ENCODE assay signal across 19 cellular contexts in the genomic region with DNA sequence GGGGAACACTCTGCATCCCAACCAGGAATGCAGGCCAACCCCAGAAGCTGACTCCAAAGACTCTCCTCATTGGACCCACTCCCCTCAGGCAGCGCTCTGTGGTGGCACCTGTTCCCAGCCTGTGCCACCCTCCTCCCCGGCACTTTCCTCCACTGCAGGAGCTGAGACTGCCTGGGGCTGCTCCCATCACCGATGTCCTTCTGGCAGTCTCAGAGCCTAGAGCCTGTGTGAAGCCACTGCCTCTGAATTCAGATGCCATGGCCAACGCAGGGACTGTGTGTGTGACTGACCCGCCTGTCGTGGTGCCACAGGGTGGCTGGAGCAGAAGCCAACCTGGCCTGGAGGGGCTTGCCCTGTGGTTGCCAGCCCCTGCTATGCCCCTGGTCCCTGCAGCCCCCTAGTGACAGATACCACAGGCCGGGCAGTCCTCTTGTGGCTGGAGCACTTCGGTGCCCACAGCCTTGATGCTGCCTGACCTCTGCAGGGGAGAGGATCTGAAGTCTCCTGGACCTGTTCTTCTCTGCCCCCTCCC. TPM values are rescaled to one million over a fixed set of nuclear protein-coding genes. Genes with fewer than 3 reads are reported as not detected.
DNase-seq lines count a peak whose midpoint lies in the region; ATAC-seq and TF ChIP-seq lines count a peak whose summit lies in the region.
"Had no signal": no experiment of that assay in that cellular context is flagged by ENCODE, and none has a peak within 500 bp of the region (broad histone marks: within the 10 kb centered on the region; RNA-seq: fewer than 3 reads in every experiment).

No MANE protein-coding gene starts in this region.

- no peaks in the 10 kb centered on the region for H3K9me3 ChIP-seq in right cardiac atrium (ENCODE audit: control insufficient read depth, low read length)
- H3K9me3 ChIP-seq: SJCRH30 had no signal

- 96% methylated on average over 8 of the region's 8 CpGs for WGBS in right cardiac atrium

- peaks cover 0 to 2% (median 2%) of the 10 kb centered on the region in 3 donors for H3K27me3 Mint-ChIP-seq in CD14-positive monocyte (ENCODE audit: low read depth in 3 of 3)

- ATAC-seq in right cardiac atrium (no peak), HG02678 (IDR thresholded peaks at IDR 0.05; ENCODE audit: unreplicated experiment) (no peak)

- no peaks in the 10 kb centered on the region for H3K36me3 Mint-ChIP-seq in CD14-positive monocyte

- H3K27me3 ChIP-seq in H7 (ENCODE audit: control insufficient read depth, insufficient read depth, low read length) (no peaks in the 10 kb centered on the region), right cardiac atrium (ENCODE audit: control insufficient read depth, insufficient read depth) (no peaks in the 10 kb centered on the region)
- H3K27me3 ChIP-seq: SJCRH30 had no signal

- no peak overlapping the region for H3K27ac Mint-ChIP-seq in CD14-positive monocyte

- peak; percentile 38 for DNase-seq in CD14-positive monocyte (ENCODE audit: low spot score)
- peak; percentile 50 for DNase-seq in H7
- peak in 2 of 3 donors; percentile 17 to 36 for DNase-seq in right cardiac atrium
- DNase-seq in posterior vena cava (ENCODE audit: low spot score): peak; percentile 68
- DNase-seq in stimulated activated CD4-positive, alpha-beta T cell treated with anti-CD3 and anti-CD28 coated beads, Interleukin-12 subunit alpha, Interleukin-12 subunit beta, amount 100 ng/mL, for 4 hours: no peak
- DNase-seq in activated CD4-positive, alpha-beta T cell treated with anti-CD3 and anti-CD28 coated beads, Interleukin-2, amount 50 U/mL, for 48 hours: no peak
- DNase-seq: ACHN, C1 segment of cervical spinal cord, Karpas-422, NCI-H1048, NCI-H1436, NCI-H1930, NCI-H345, NCI-H524 treated with DMSO at 0.1 percent for 48 hours, SJCRH30 had no signal

- peaks cover under 1% of the 10 kb centered on the region for H3K4me1 ChIP-seq in right cardiac atrium (ENCODE audit: control insufficient read depth, insufficient read depth, low read length)

- intact Hi-C loops in CD14-positive monocyte (cut with micrococcal nuclease): no loop called here
- intact Hi-C loops in right cardiac atrium (cut with DNase I): no loop called here
- intact Hi-C loops in posterior vena cava (cut with DNase I): no loop called here

- peaks cover 0 to 2% (median 0%) of the 10 kb centered on the region in 7 donors for H3K9me3 Mint-ChIP-seq in CD14-positive monocyte

- no peaks in the 10 kb centered on the region for H3K4me1 Mint-ChIP-seq in CD14-positive monocyte

- H3K36me3 ChIP-seq in H7 (replicated peaks; ENCODE audit: control insufficient read depth, insufficient read depth, low read length): no peaks in the 10 kb centered on the region
- H3K36me3 ChIP-seq: SJCRH30 had no signal

- TF ChIP-seq CTCF in CD14-positive monocyte (IDR thresholded peaks at IDR 0.05): no peak

- no peak overlapping the region for H3K27ac ChIP-seq in right cardiac atrium (ENCODE audit: low read length)
- H3K27ac ChIP-seq: SJCRH30 had no signal

- no peak overlapping the region for H3K4me3 Mint-ChIP-seq in CD14-positive monocyte

- no peak overlapping the region for H3K4me3 ChIP-seq in H7 (ENCODE audit: insufficient read depth, low read depth, low read length)
- no peak overlapping the region for H3K4me3 ChIP-seq in right cardiac atrium (ENCODE audit: low read length)
- H3K4me3 ChIP-seq: SJCRH30 had no signal

RNA-seq across cellular contexts. Expression of gene TBX1, which starts 43.2 kb away (rescaled TPM):
- not detected for polyA plus RNA-seq in CD14-positive monocyte
- 6.2 and 6.7 TPM in 2 replicates for total RNA-seq in H7 (2014; rRNA removed; shearing (Covaris generic))
- 1 to 10 TPM in 1 of 4 donors, under 1 TPM in 3; 0.19 to 1.4 (median 0.78) TPM for total RNA-seq in right cardiac atrium
- polyA plus RNA-seq in right cardiac atrium: 0.88 TPM
- total RNA-seq in posterior vena cava: 1 to 10 TPM; 7.5 to 8.1 TPM
- total RNA-seq: MCF 10A, RPMI7951 had no signal
- polyA plus RNA-seq: H1 had no signal

RNA-seq across cellular contexts. Expression of gene GNB1L, which starts 50.9 kb away (rescaled TPM):
- polyA plus RNA-seq in CD14-positive monocyte: 1 to 10 TPM; 4.8 to 6.0 TPM
- total RNA-seq in H7 (2014; rRNA removed; shearing (Covaris generic)): 31.4 and 38.2 TPM in 2 replicates
- 1 to 10 TPM; 2.8 to 4.9 (median 4.0) TPM for total RNA-seq in right cardiac atrium
- polyA plus RNA-seq in right cardiac atrium: 2.1 TPM
- 1 to 10 TPM; 3.6 to 3.9 TPM for total RNA-seq in posterior vena cava

RNA-seq across cellular contexts. Expression of gene RTL10, which starts 50.9 kb away (rescaled TPM):
- 1 to 10 TPM; 1.4 to 1.5 TPM for polyA plus RNA-seq in CD14-positive monocyte
- 12.3 and 12.7 TPM in 2 replicates for total RNA-seq in H7 (2014; rRNA removed; shearing (Covaris generic))
- total RNA-seq in right cardiac atrium: 1 to 10 TPM; 6.8 to 9.9 (median 8.8) TPM
- 5.8 TPM for polyA plus RNA-seq in right cardiac atrium
- total RNA-seq in posterior vena cava: 1 to 10 TPM; 7.6 to 8.6 TPM

Comparison
In these comparisons a context has a peak if more than half of its experiments do, and no peak if none do; other contexts are left out.
1. DNase-seq: peak in CD14-positive monocyte (single experiment), H7 (single experiment), right cardiac atrium (2 of 3) and posterior vena cava (single experiment); none in stimulated activated CD4-positive, alpha-beta T cell treated with anti-CD3 and anti-CD28 coated beads, Interleukin-12 subunit alpha, Interleukin-12 subunit beta, amount 100 ng/mL, for 4 hours (single experiment) and activated CD4-positive, alpha-beta T cell treated with anti-CD3 and anti-CD28 coated beads, Interleukin-2, amount 50 U/mL, for 48 hours (0 of 2).